7 cellular contexts compared by ENCODE assay signal in the genomic region with DNA sequence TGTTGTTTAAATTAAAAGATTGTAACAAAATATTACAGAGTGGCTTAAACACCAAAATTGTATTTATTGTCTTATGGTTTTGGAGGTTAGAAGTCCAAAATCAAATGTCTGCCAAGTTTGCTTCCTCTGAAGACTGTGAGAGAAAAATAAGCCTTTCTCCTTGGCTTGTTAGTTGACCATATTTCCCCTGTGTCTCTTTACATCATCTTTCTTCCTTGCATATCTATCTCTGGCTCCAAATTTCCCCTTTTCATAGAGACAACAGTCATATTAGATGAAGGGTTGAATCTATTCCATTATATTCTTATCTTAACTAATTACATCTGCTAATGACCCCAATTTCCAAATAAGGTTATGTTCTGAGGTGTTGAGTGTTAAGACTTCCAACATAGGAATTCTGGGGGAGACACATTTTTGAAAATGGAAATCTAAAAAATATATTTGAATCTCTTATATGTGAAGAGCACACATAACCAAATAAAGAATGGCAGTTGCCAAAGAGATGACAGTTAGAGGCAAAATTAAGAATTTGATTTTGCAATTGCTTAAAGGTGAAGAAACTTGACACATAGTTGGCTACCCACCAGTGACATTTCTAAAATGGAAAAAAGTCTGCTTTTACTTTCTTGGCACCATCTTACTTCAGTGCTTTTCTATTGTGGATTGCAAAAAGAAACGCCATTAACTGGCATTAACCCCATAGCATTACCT.
"Had no signal": no experiment of that assay in that cellular context is flagged by ENCODE, and none has a peak within 500 bp of the region (broad histone marks: within the 10 kb centered on the region; RNA-seq: fewer than 3 reads in every experiment).

No MANE protein-coding gene starts in this region.

- H2AFZ ChIP-seq: GM23248 had no signal

- H3K27ac ChIP-seq: GM23248 had no signal

- DNase-seq: GM23248, GOT3, H7, HFFc6, IMR-90 had no signal

- H3K4me3 ChIP-seq: GM23248, HAP-1 had no signal

- ATAC-seq: HCT116 had no signal

- H3K4me1 ChIP-seq: HAP-1 had no signal

- H3K36me3 ChIP-seq: HAP-1 had no signal

- H3K9ac ChIP-seq: GM23248 had no signal

- H3K9me3 ChIP-seq: HAP-1 had no signal
